ENCODE assay signal across 11 cellular contexts in the genomic region with DNA sequence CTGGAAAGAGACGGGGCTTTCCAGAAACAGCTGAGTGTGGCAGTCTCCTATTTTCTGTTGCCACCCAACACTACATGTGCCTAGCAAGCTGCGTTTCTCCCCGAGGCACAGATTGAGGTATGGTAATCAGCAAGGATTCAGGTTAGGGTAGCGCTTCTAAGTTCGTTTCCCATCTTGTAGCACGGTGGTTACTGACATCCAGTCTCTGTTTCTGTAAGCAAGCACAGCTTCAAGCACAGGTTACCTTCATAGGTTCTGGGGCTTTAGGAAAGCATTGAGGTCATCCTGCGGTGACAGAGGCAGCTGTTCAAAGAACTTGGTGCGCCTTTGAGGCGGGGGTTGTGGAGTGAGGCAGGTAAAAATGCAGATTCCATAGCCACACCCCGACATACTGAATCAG. TPM values are rescaled to one million over a fixed set of nuclear protein-coding genes. Genes with fewer than 3 reads are reported as not detected.
A peak's percentile ranks its signal among the peaks of the same experiment; 100 is the strongest.
DNase-seq lines count a peak whose midpoint lies in the region; ATAC-seq, FAIRE-seq and TF ChIP-seq lines count a peak whose summit lies in the region.
"Not testable (repeated sequence)": the region's sequence is repeated elsewhere in the genome, so short reads cannot be mapped to it uniquely, and the experiment has no call there.
"Had no signal": no experiment of that assay in that cellular context is flagged by ENCODE, and none has a peak within 500 bp of the region (broad histone marks: within the 10 kb centered on the region; RNA-seq: fewer than 3 reads in every experiment).

No MANE protein-coding gene starts in this region.

- H3K9ac ChIP-seq in GM23248; mucosa of stomach (ENCODE audit: low read length): not testable (repeated sequence)
- H3K9ac ChIP-seq in endothelial cell of umbilical vein (replicated peaks; ENCODE audit: extremely low read depth, insufficient read depth, low read length) = peak overlapping the region; percentile 61

- not testable (repeated sequence) for H3K4me1 ChIP-seq in GM23248 (ENCODE audit: insufficient read depth); mucosa of stomach (ENCODE audit: control insufficient read depth, insufficient read depth, low read length); thymus (ENCODE audit: control insufficient read depth, insufficient read depth, low read length)
- peaks cover 70% of the 10 kb centered on the region for H3K4me1 ChIP-seq in OCI-LY7 (ENCODE audit: insufficient read depth, low read length, poor library complexity, severe bottlenecking)
- peaks cover 17% of the 10 kb centered on the region for H3K4me1 ChIP-seq in endothelial cell of umbilical vein (ENCODE audit: control insufficient read depth, extremely low read depth, insufficient read depth, low read length)

- DNase-seq in GM23248 = not testable (repeated sequence)
- DNase-seq in OCI-LY7 (ENCODE audit: low spot score) (peak; percentile 45), endothelial cell of umbilical vein (ENCODE audit: low read depth, low spot score) (peak; percentile 13)
- DNase-seq in activated T-cell treated with anti-CD3 and anti-CD28 coated beads, Interleukin-2, amount 50 U/mL, for 48 hours = peak; percentile 28 to 47

- peak; percentile 33 for ATAC-seq in HG03460 (IDR thresholded peaks at IDR 0.05; ENCODE audit: unreplicated experiment)

- not testable (repeated sequence) for TF ChIP-seq CTCF in GM12875 (IDR thresholded peaks at IDR 0.05; ENCODE audit: borderline replicate concordance, insufficient read depth, low read depth, low read length); OCI-LY7 (conservative IDR thresholded peaks at IDR 0.05; ENCODE audit: low read length); endothelial cell of umbilical vein (IDR thresholded peaks at IDR 0.05; ENCODE audit: extremely low read depth in 1 of 2, insufficient read depth in 1 of 2, low read depth in 1 of 2, low read length in 2 of 2)

- not testable (repeated sequence) for FAIRE-seq in endothelial cell of umbilical vein (lab: Jason Lieb, UNC)

- TF ChIP-seq POLR2A in endothelial cell of umbilical vein (IDR thresholded peaks at IDR 0.05; ENCODE audit: low read depth, low read length) = not testable (repeated sequence)

- peak overlapping the region; percentile 66 for H3K4me2 ChIP-seq in GM23248 (ENCODE audit: unreplicated experiment)
- H3K4me2 ChIP-seq in OCI-LY7 (ENCODE audit: low read length) = peak overlapping the region; percentile 99
- H3K4me2 ChIP-seq in endothelial cell of umbilical vein (ENCODE audit: insufficient read depth, low read length) = peak overlapping the region; percentile 70

- H3K36me3 ChIP-seq in GM23248 (ENCODE audit: low read depth); endothelial cell of umbilical vein (ENCODE audit: control insufficient read depth in 2 of 2, extremely low read depth in 1 of 2, insufficient read depth in 2 of 2, low read length in 2 of 2); mucosa of stomach (ENCODE audit: control insufficient read depth, insufficient read depth, low read length); thymus (ENCODE audit: control insufficient read depth, insufficient read depth): not testable (repeated sequence)
- peaks cover 45% of the 10 kb centered on the region for H3K36me3 ChIP-seq in OCI-LY7 (ENCODE audit: insufficient read depth, low read length)

- H3K9me1 ChIP-seq in endothelial cell of umbilical vein (replicated peaks; ENCODE audit: control insufficient read depth, extremely low read depth, insufficient read depth, low read length) = not testable (repeated sequence)

- not testable (repeated sequence) for H3K9me3 ChIP-seq in GM23248 (ENCODE audit: low read depth); OCI-LY7 (ENCODE audit: low read length); endothelial cell of umbilical vein (replicated peaks; ENCODE audit: control insufficient read depth, insufficient read depth, low read length); mucosa of stomach (ENCODE audit: control insufficient read depth, low read length); thymus (ENCODE audit: control insufficient read depth)

- POLR2A ChIA-PET in OCI-LY7 (lab: Charles Lee) = interaction anchor here (0.6 to 2.0 kb wide), 12 partner anchors 10 to 532 kb away, joined by 3 to 6 read pairs (median 4); a partner anchor contains a TSS
- POLR2A ChIA-PET in endothelial cell of umbilical vein (lab: Charles Lee) = not testable (repeated sequence)

- not testable (repeated sequence) for BruUV-seq in OCI-LY7 (replicated peaks; lab: Mats Ljungman, UMichigan); endothelial cell of umbilical vein (replicated peaks; lab: Mats Ljungman, UMichigan)

- H3K9me2 ChIP-seq in GM23248 (ENCODE audit: insufficient read depth); OCI-LY7 (ENCODE audit: insufficient read depth, low read length): not testable (repeated sequence)

- H2AFZ ChIP-seq in GM23248 (peak overlapping the region; percentile 83), OCI-LY7 (ENCODE audit: low read length) (peak overlapping the region; percentile 79; the same call in 1 of the 2 replicates), endothelial cell of umbilical vein (ENCODE audit: low read depth, low read length) (peak overlapping the region; percentile 91)

- H4K20me1 ChIP-seq in GM23248 (ENCODE audit: insufficient read depth); OCI-LY7 (ENCODE audit: insufficient read depth, low read length); endothelial cell of umbilical vein (replicated peaks; ENCODE audit: control insufficient read depth, extremely low read depth, insufficient read depth, low read length): not testable (repeated sequence)

- intact Hi-C loops in OCI-LY7 (cut with micrococcal nuclease; ENCODE audit: unreplicated experiment) = loop anchor here (1.0 to 2.0 kb wide), 3 partner anchors 35 to 529 kb away; a partner anchor contains a TSS
- intact Hi-C loops in endothelial cell of umbilical vein (cut with micrococcal nuclease) = loop anchor here (1.0 to 2.0 kb wide), 3 partner anchors 13 to 529 kb away; a partner anchor contains a TSS

- not testable (repeated sequence) for H3K79me2 ChIP-seq in GM23248 (ENCODE audit: insufficient read depth); endothelial cell of umbilical vein (ENCODE audit: control insufficient read depth, insufficient read depth, low read length)
- peaks cover 62% of the 10 kb centered on the region; the same call in 1 of the 2 replicates for H3K79me2 ChIP-seq in OCI-LY7 (ENCODE audit: insufficient read depth, low read depth, low read length)

- not testable (repeated sequence) for H3F3A ChIP-seq in GM23248 (ENCODE audit: insufficient read depth)

- H3K27me3 ChIP-seq in GM23248 (replicated peaks; ENCODE audit: insufficient read depth); endothelial cell of umbilical vein (ENCODE audit: control insufficient read depth in 2 of 2, insufficient read depth in 2 of 2, low read length in 2 of 2); mucosa of stomach (ENCODE audit: control insufficient read depth, insufficient read depth, low read length); thymus (ENCODE audit: control insufficient read depth, insufficient read depth): not testable (repeated sequence)

- H3K4me3 ChIP-seq in GM12875 (ENCODE audit: low read depth, low read length) (peak overlapping the region; percentile 73), GM23248 (peak overlapping the region; percentile 76), OCI-LY7 (ENCODE audit: low read depth, low read length, poor library complexity, severe bottlenecking) (peak overlapping the region; percentile 88), endothelial cell of umbilical vein (replicated peaks in 1 of 3; ENCODE audit: insufficient read depth in 1 of 3, low read depth in 1 of 3, low read length in 3 of 3) (peak overlapping the region; percentile 31 to 74 (median 56)), mucosa of stomach (ENCODE audit: low read length) (peak overlapping the region; percentile 53), thymus (ENCODE audit: low read length) (peak overlapping the region; percentile 63)

- in situ Hi-C loops in GM23248 (cut with MboI) = not testable (repeated sequence)

- H3K27ac ChIP-seq in GM23248; endothelial cell of umbilical vein (ENCODE audit: insufficient read depth, low read depth, low read length): not testable (repeated sequence)
- H3K27ac ChIP-seq in OCI-LY7 (ENCODE audit: low read depth, low read length, poor library complexity, severe bottlenecking) = peak overlapping the region; percentile 62
- peak overlapping the region; percentile 42 for H3K27ac ChIP-seq in thymus (ENCODE audit: low read depth)

- 29 to 31% methylated on average over 10 of the region's 10 CpGs for WGBS in GM23248 (ENCODE audit: low coverage in 1 of 2, low lambda C conversion rate in 2 of 2, missing lambda C conversion rate in 2 of 2), 2 experiments
- 16% methylated on average over 10 of the region's 10 CpGs for WGBS in thymus

- dilution Hi-C loops in endothelial cell of umbilical vein (cut with MboI; ENCODE audit: extremely low pct_ligation_motif_present, low sequenced_read_pairs) = not testable (repeated sequence)

- CTCF ChIA-PET in OCI-LY7 (lab: Charles Lee; ENCODE audit: unreplicated experiment) = interaction anchor here (0.9 kb wide), 1 partner anchor 28 kb away, joined by 4 read pairs; no protein-coding TSS in a partner anchor
- CTCF ChIA-PET in endothelial cell of umbilical vein (lab: Charles Lee) = interaction anchor here (1.9 to 4.5 kb wide), 4 partner anchors 28 to 64 kb away, joined by 7 to 47 read pairs (median 20); a partner anchor contains a TSS

RNA-seq across cellular contexts. Expression of a gene that starts 0.7 kb away (rescaled TPM):
- total RNA-seq in GM23248 (2014; rRNA removed; shearing (Covaris generic)) = 2.1 and 4.5 TPM in 2 replicates
- 6.8 and 7.3 TPM in 2 replicates for polyA plus RNA-seq in GM23248 (2016; fragmentation: Nextera tagmentation; extraction: Ambion mirVana)
- 30.3 and 37.6 TPM in 2 replicates for total RNA-seq in OCI-LY7 (2014; rRNA removed; shearing (Covaris generic))
- total RNA-seq in OCI-LY7 (2022) = 38.1 and 39.8 TPM in 2 replicates
- 17.4 and 21.9 TPM in 2 replicates for total RNA-seq in endothelial cell of umbilical vein
- 2.0 and 2.7 TPM in 2 replicates for polyA plus RNA-seq in endothelial cell of umbilical vein
- 5.8 and 6.6 TPM in 2 replicates for polyA plus RNA-seq in endothelial cell of umbilical vein (2011; cell fraction: cytosol; rRNA removed)
- polyA plus RNA-seq in endothelial cell of umbilical vein (2011; cell fraction: nucleus; rRNA removed) = 5.8 and 7.2 TPM in 2 replicates
- 6.1 and 12.9 TPM in 2 replicates for polyA plus RNA-seq in endothelial cell of umbilical vein (2012)
- 5.5 and 7.1 TPM in 2 replicates for polyA minus RNA-seq in endothelial cell of umbilical vein
- polyA minus RNA-seq in endothelial cell of umbilical vein (2011; cell fraction: cytosol; rRNA and poly(A)+ RNA removed) = 22.5 TPM
- polyA minus RNA-seq in endothelial cell of umbilical vein (2011; cell fraction: nucleus; rRNA and poly(A)+ RNA removed) = 13.1 and 21.8 TPM in 2 replicates
- 0.80 TPM for polyA plus RNA-seq in thymus

RNA-seq across cellular contexts. Expression of a gene that starts 21.6 kb away (rescaled TPM):
- not detected in 2 replicates for total RNA-seq in GM23248 (2014; rRNA removed; shearing (Covaris generic))
- polyA plus RNA-seq in GM23248 (2016; fragmentation: Nextera tagmentation; extraction: Ambion mirVana) = not detected in 2 replicates
- 0.59 TPM in 1 of 2 replicates, not detected in the other for total RNA-seq in OCI-LY7 (2014; rRNA removed; shearing (Covaris generic))
- not detected in 2 replicates for total RNA-seq in OCI-LY7 (2022)
- total RNA-seq in endothelial cell of umbilical vein = not detected in 2 replicates
- not detected in 2 replicates for polyA plus RNA-seq in endothelial cell of umbilical vein
- not detected in 2 replicates for polyA plus RNA-seq in endothelial cell of umbilical vein (2011; cell fraction: cytosol; rRNA removed)
- not detected in 2 replicates for polyA plus RNA-seq in endothelial cell of umbilical vein (2011; cell fraction: nucleus; rRNA removed)
- polyA plus RNA-seq in endothelial cell of umbilical vein (2012) = not detected in 2 replicates
- not detected in 2 replicates for polyA minus RNA-seq in endothelial cell of umbilical vein
- not detected for polyA minus RNA-seq in endothelial cell of umbilical vein (2011; cell fraction: cytosol; rRNA and poly(A)+ RNA removed)
- polyA minus RNA-seq in endothelial cell of umbilical vein (2011; cell fraction: nucleus; rRNA and poly(A)+ RNA removed) = not detected in 2 replicates
- polyA plus RNA-seq in thymus = not detected
- total RNA-seq: liver; NCI-H460; T-helper 2 cell treated with Interferon-gamma antibody and Interleukin-4, amounts not matched to agents 100 ng/mL and 5 ng/mL, for 36 hours had no signal
- polyA plus RNA-seq: liver had no signal

RNA-seq across cellular contexts. Expression of a gene that starts 34.9 kb away (rescaled TPM):
- total RNA-seq in GM23248 (2014; rRNA removed; shearing (Covaris generic)) = 32.3 and 55.3 TPM in 2 replicates
- 27.7 and 31.6 TPM in 2 replicates for polyA plus RNA-seq in GM23248 (2016; fragmentation: Nextera tagmentation; extraction: Ambion mirVana)
- 80.8 and 83.9 TPM in 2 replicates for total RNA-seq in OCI-LY7 (2014; rRNA removed; shearing (Covaris generic))
- total RNA-seq in OCI-LY7 (2022) = 93.7 and 99.8 TPM in 2 replicates
- total RNA-seq in endothelial cell of umbilical vein = 53.0 and 57.4 TPM in 2 replicates
- polyA plus RNA-seq in endothelial cell of umbilical vein = 13.6 and 20.1 TPM in 2 replicates
- 20.4 and 22.5 TPM in 2 replicates for polyA plus RNA-seq in endothelial cell of umbilical vein (2011; cell fraction: cytosol; rRNA removed)
- 112 and 119 TPM in 2 replicates for polyA plus RNA-seq in endothelial cell of umbilical vein (2011; cell fraction: nucleus; rRNA removed)
- polyA plus RNA-seq in endothelial cell of umbilical vein (2012) = 20.2 and 27.4 TPM in 2 replicates
- polyA minus RNA-seq in endothelial cell of umbilical vein = 32.8 and 33.6 TPM in 2 replicates
- 19.9 TPM for polyA minus RNA-seq in endothelial cell of umbilical vein (2011; cell fraction: cytosol; rRNA and poly(A)+ RNA removed)
- polyA minus RNA-seq in endothelial cell of umbilical vein (2011; cell fraction: nucleus; rRNA and poly(A)+ RNA removed) = 38.8 and 47.7 TPM in 2 replicates
- 82.5 TPM for polyA plus RNA-seq in thymus
